ENCODE assay signal across 23 cellular contexts in the genomic region with DNA sequence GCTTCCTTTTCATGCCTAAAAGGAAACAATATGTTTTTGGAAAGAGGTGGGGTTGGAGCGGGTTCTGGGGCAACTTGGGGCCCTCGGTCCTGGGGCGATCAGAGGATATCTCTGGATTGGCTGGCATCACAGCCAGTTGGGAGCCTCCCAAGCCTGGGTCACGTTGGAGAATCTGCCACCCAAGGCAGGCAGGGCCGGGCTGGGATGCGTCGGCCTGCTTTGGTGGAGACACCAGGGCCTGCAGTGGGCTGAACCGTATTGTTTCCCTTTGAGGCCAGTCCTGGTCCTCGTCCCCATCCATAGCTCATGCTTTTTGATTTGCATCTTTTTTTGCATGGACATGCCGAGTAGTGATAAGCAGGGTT.
"Had no signal": no experiment of that assay in that cellular context is flagged by ENCODE, and none has a peak within 500 bp of the region (broad histone marks: within the 10 kb centered on the region; RNA-seq: fewer than 3 reads in every experiment).

No MANE protein-coding gene starts in this region.

- H3K9me3 Mint-ChIP-seq: activated naive CD4-positive, alpha-beta T cell treated with anti-CD3 and anti-CD28 coated beads, Interleukin-2, amount 10 ng/mL, durations not matched to agents 7 days and 5 days; activated naive CD8-positive, alpha-beta T cell treated with anti-CD3 and anti-CD28 coated beads, Interleukin-2, amount 10 ng/mL, durations not matched to agents 7 days and 5 days; naive B cell; stimulated activated naive B cell treated with anti-CD40 and anti-IgM and Interleukin-4, amounts not matched to agents 10 μg/mL and 1 μg/mL and 100 μg/mL, for 72 hours; T-helper 2 cell treated with Interferon-gamma antibody and Interleukin-4, amounts not matched to agents 5 μg/mL and 100 μg/mL, for 36 hours had no signal

- H3K4me3 Mint-ChIP-seq: activated CD4-positive, alpha-beta T cell treated with anti-CD3 and anti-CD28 coated beads for 36 hours; activated naive CD4-positive, alpha-beta T cell treated with anti-CD3 and anti-CD28 coated beads, Interleukin-2, amount 10 ng/mL, durations not matched to agents 7 days and 5 days; activated naive CD8-positive, alpha-beta T cell treated with anti-CD3 and anti-CD28 coated beads, Interleukin-2, amount 10 ng/mL, durations not matched to agents 7 days and 5 days; naive B cell; stimulated activated naive B cell treated with anti-CD40 and anti-IgM and Interleukin-4, amounts not matched to agents 10 μg/mL and 1 μg/mL and 100 μg/mL, for 72 hours; T-helper 2 cell treated with Interferon-gamma antibody and Interleukin-4, amounts not matched to agents 5 μg/mL and 100 μg/mL, for 36 hours had no signal

- H3K27me3 Mint-ChIP-seq: activated CD4-positive, alpha-beta T cell treated with anti-CD3 and anti-CD28 coated beads for 36 hours; activated naive CD4-positive, alpha-beta T cell treated with anti-CD3 and anti-CD28 coated beads, Interleukin-2, amount 10 ng/mL, durations not matched to agents 7 days and 5 days; activated naive CD8-positive, alpha-beta T cell treated with anti-CD3 and anti-CD28 coated beads, Interleukin-2, amount 10 ng/mL, durations not matched to agents 7 days and 5 days; naive B cell; stimulated activated naive B cell treated with anti-CD40 and anti-IgM and Interleukin-4, amounts not matched to agents 10 μg/mL and 1 μg/mL and 100 μg/mL, for 72 hours had no signal

- H3K27ac ChIP-seq: brain microvascular endothelial cell, coronary artery, lower lobe of right lung, suprapubic skin, tibial artery had no signal

- H3K4me1 ChIP-seq: lower lobe of right lung, suprapubic skin, tibial artery had no signal

- H3K27ac Mint-ChIP-seq: activated CD4-positive, alpha-beta T cell treated with anti-CD3 and anti-CD28 coated beads for 36 hours; activated naive CD4-positive, alpha-beta T cell treated with anti-CD3 and anti-CD28 coated beads, Interleukin-2, amount 10 ng/mL, durations not matched to agents 7 days and 5 days; activated naive CD8-positive, alpha-beta T cell treated with anti-CD3 and anti-CD28 coated beads, Interleukin-2, amount 10 ng/mL, durations not matched to agents 7 days and 5 days; stimulated activated naive B cell treated with anti-CD40 and anti-IgM and Interleukin-4, amounts not matched to agents 10 μg/mL and 1 μg/mL and 100 μg/mL, for 72 hours; T-helper 2 cell treated with Interferon-gamma antibody and Interleukin-4, amounts not matched to agents 5 μg/mL and 100 μg/mL, for 36 hours had no signal

- ATAC-seq: activated CD4-positive, alpha-beta T cell treated with anti-CD3 and anti-CD28 coated beads for 36 hours; left colon; lower lobe of right lung; stimulated activated naive B cell treated with anti-CD40 and anti-IgM and Interleukin-4, amounts not matched to agents 10 μg/mL and 1 μg/mL and 100 μg/mL, for 72 hours had no signal

- H3K36me3 Mint-ChIP-seq: activated naive CD4-positive, alpha-beta T cell treated with anti-CD3 and anti-CD28 coated beads, Interleukin-2, amount 10 ng/mL, durations not matched to agents 7 days and 5 days; activated naive CD8-positive, alpha-beta T cell treated with anti-CD3 and anti-CD28 coated beads, Interleukin-2, amount 10 ng/mL, durations not matched to agents 7 days and 5 days; naive B cell had no signal

- DNase-seq: activated CD4-positive, alpha-beta T cell treated with anti-CD3 and anti-CD28 coated beads for 36 hours; activated CD4-positive, alpha-beta T cell treated with anti-CD3 and anti-CD28 coated beads, Interleukin-2, amount 50 U/mL, for 4 hours; activated CD4-positive, CD25-positive, alpha-beta regulatory T cell; activated gamma-delta T cell; activated naive CD4-positive, alpha-beta T cell treated with anti-CD3 and anti-CD28 coated beads, Interleukin-2, amount 10 ng/mL, durations not matched to agents 7 days and 5 days; activated naive CD8-positive, alpha-beta T cell treated with anti-CD3 and anti-CD28 coated beads, Interleukin-2, amount 10 ng/mL, durations not matched to agents 7 days and 5 days; brain microvascular endothelial cell; effector memory CD4-positive, alpha-beta T cell; hippocampal formation; left colon; lower lobe of right lung; mesenchymal stem cell; naive B cell; stimulated activated CD4-positive, alpha-beta T cell treated with anti-CD3 and anti-CD28 coated beads, Interleukin-15, amount 100 ng/mL, for 24 hours; stimulated activated CD4-positive, alpha-beta T cell treated with anti-CD3 and anti-CD28 coated beads, Interleukin-2, amount 100 ng/mL, for 24 hours; stimulated activated naive B cell treated with anti-CD40 and anti-IgM and Interleukin-4, amounts not matched to agents 10 μg/mL and 1 μg/mL and 100 μg/mL, for 72 hours; T-helper 1 cell; tibial artery had no signal

- H3K4me3 ChIP-seq: coronary artery, dorsolateral prefrontal cortex, lower lobe of right lung, smooth muscle cell, suprapubic skin, tibial artery had no signal

- H3K4me2 ChIP-seq: smooth muscle cell had no signal

- H3K27me3 ChIP-seq: brain microvascular endothelial cell, dorsolateral prefrontal cortex, suprapubic skin, tibial artery had no signal

- H3K4me1 Mint-ChIP-seq: activated CD4-positive, alpha-beta T cell treated with anti-CD3 and anti-CD28 coated beads for 36 hours; activated naive CD4-positive, alpha-beta T cell treated with anti-CD3 and anti-CD28 coated beads, Interleukin-2, amount 10 ng/mL, durations not matched to agents 7 days and 5 days; naive B cell had no signal

- H3K36me3 ChIP-seq: brain microvascular endothelial cell had no signal

- H3K9me3 ChIP-seq: lower lobe of right lung, suprapubic skin, tibial artery had no signal
